ENCODE assay signal across 1 cellular context in genomic region chr1:103525607-103526507, GRCh38.
TF ChIP-seq lines count a peak whose summit lies in the region.

Gene RNPC3 (plus strand): TSS chr1:103525699. CDS start chr1:103526071, 372 bp downstream.

TF ChIP-seq in HCT116, 20 proteins besides CTCF, POLR2A, EP300 and RAD21 (continued from another document):
- TF ChIP-seq ZBTB33 (IDR thresholded peaks at IDR 0.05; ENCODE audit: extremely low read depth, insufficient replicate concordance, low read length) (peak; percentile 94), SP1 (IDR thresholded peaks at IDR 0.05; ENCODE audit: low read depth) (peak; percentile 27; the same call in 1 of the 2 replicates), ATF3 (IDR thresholded peaks at IDR 0.05) (no peak), JUND (IDR thresholded peaks at IDR 0.05) (no peak; the same call in 1 of the 2 replicates), SIN3A (IDR thresholded peaks at IDR 0.05; ENCODE audit: low read depth) (peak; percentile 27; the same call in 1 of the 2 replicates), POLR2AphosphoS5 (IDR thresholded peaks at IDR 0.05; ENCODE audit: low read depth, low read length) (peak; percentile 70), SRF (IDR thresholded peaks at IDR 0.05; ENCODE audit: low read depth) (no peak)
TF ChIP-seq in HCT116: peak in this region for 8.
